21 cellular contexts compared by ENCODE assay signal in genomic region chr20:32943490-32944052, GRCh38.
DNase-seq lines count a peak whose midpoint lies in the region; ATAC-seq and TF ChIP-seq lines count a peak whose summit lies in the region.
"Had no signal": no experiment of that assay in that cellular context is flagged by ENCODE, and none has a peak within 500 bp of the region (broad histone marks: within the 10 kb centered on the region; RNA-seq: fewer than 3 reads in every experiment).

No MANE protein-coding gene starts in this region.

- H2BK120ac ChIP-seq in trophoblast cell (ENCODE audit: insufficient read depth, low read length, poor library complexity): no peak overlapping the region

- H3K4ac ChIP-seq in trophoblast cell (ENCODE audit: low read depth, low read length): no peak overlapping the region

- H2BK5ac ChIP-seq in trophoblast cell (ENCODE audit: low read depth, low read length, poor library complexity): no peak overlapping the region

- H3K36me3 ChIP-seq in RWPE2 (ENCODE audit: low read depth) (no peaks in the 10 kb centered on the region), endodermal cell (ENCODE audit: control insufficient read depth, insufficient read depth, low read length) (no peaks in the 10 kb centered on the region), trophoblast cell (ENCODE audit: control insufficient read depth in 1 of 2, insufficient read depth in 2 of 2, low read length in 2 of 2) (no peaks in the 10 kb centered on the region)
- H3K36me3 ChIP-seq: BLaER1 had no signal

- H3K27ac ChIP-seq in RWPE2 (ENCODE audit: poor library complexity, severe bottlenecking) (no peak overlapping the region), endodermal cell (ENCODE audit: low read depth, low read length) (no peak overlapping the region), trophoblast cell (ENCODE audit: low read depth, low read length) (no peak overlapping the region), dorsolateral prefrontal cortex (no peak overlapping the region)
- H3K27ac ChIP-seq: 22Rv1, A549, BLaER1, HL-60 had no signal

- H2AK5ac ChIP-seq in trophoblast cell (ENCODE audit: low read length): no peak overlapping the region

- no peak overlapping the region for H3K18ac ChIP-seq in trophoblast cell (ENCODE audit: low read length)

- no peaks in the 10 kb centered on the region for H3K79me2 ChIP-seq in trophoblast cell (ENCODE audit: control insufficient read depth, insufficient read depth, low read length, poor library complexity)

- H3K9me3 Mint-ChIP-seq in endodermal cell: peaks cover 7% of the 10 kb centered on the region
- H3K9me3 Mint-ChIP-seq: HFFc6 had no signal

- no peak overlapping the region for H4K8ac ChIP-seq in trophoblast cell (ENCODE audit: low read depth, low read length)

- no peak overlapping the region for H2BK12ac ChIP-seq in trophoblast cell (ENCODE audit: low read length)

- no peak overlapping the region for H3K14ac ChIP-seq in trophoblast cell (ENCODE audit: low read length)

- H3K79me1 ChIP-seq in trophoblast cell (ENCODE audit: low read length): no peaks in the 10 kb centered on the region

- H3K4me2 ChIP-seq in trophoblast cell (ENCODE audit: low read length): no peak overlapping the region
- H3K4me2 ChIP-seq: A549, BLaER1 had no signal

- ATAC-seq in RWPE2 (ENCODE audit: low read depth) (peak; percentile 24; the same call in 1 of the 3 replicates), GM21381 (IDR thresholded peaks at IDR 0.05; ENCODE audit: unreplicated experiment) (no peak)
- ATAC-seq: A549, HCT116 had no signal

- H3K9me3 ChIP-seq in RWPE2 (ENCODE audit: severe bottlenecking) (no peaks in the 10 kb centered on the region), endodermal cell (ENCODE audit: control insufficient read depth, low read length) (peaks cover 12% of the 10 kb centered on the region), trophoblast cell (ENCODE audit: insufficient read depth, low read depth, low read length) (no peaks in the 10 kb centered on the region)
- H3K9me3 ChIP-seq: A549 had no signal

- H3K27me3 ChIP-seq in RWPE2 (ENCODE audit: insufficient read depth, poor library complexity, severe bottlenecking): peaks cover 65% of the 10 kb centered on the region
- no peaks in the 10 kb centered on the region for H3K27me3 ChIP-seq in endodermal cell (ENCODE audit: control insufficient read depth, insufficient read depth, low read length, poor library complexity, severe bottlenecking)
- no peaks in the 10 kb centered on the region for H3K27me3 ChIP-seq in trophoblast cell (ENCODE audit: insufficient read depth, low read length)
- H3K27me3 ChIP-seq in dorsolateral prefrontal cortex: no peaks in the 10 kb centered on the region
- H3K27me3 ChIP-seq: BLaER1 had no signal

- H3K4me3 ChIP-seq in RWPE2 (ENCODE audit: severe bottlenecking): no peak overlapping the region
- H3K4me3 ChIP-seq in endodermal cell (ENCODE audit: low read length): no peak overlapping the region
- peak overlapping the region; percentile 20 for H3K4me3 ChIP-seq in trophoblast cell (ENCODE audit: low read depth, low read length)
- H3K4me3 ChIP-seq in dorsolateral prefrontal cortex: no peak overlapping the region
- H3K4me3 ChIP-seq: A549, BLaER1 had no signal

- H3K4me1 ChIP-seq in RWPE2 (ENCODE audit: insufficient read depth, poor library complexity, severe bottlenecking) (no peaks in the 10 kb centered on the region), endodermal cell (ENCODE audit: control insufficient read depth, insufficient read depth, low read length) (no peaks in the 10 kb centered on the region), trophoblast cell (ENCODE audit: control insufficient read depth in 1 of 2, insufficient read depth in 2 of 2, low read length in 2 of 2) (peaks cover 3% of the 10 kb centered on the region in 2 experiments)
- H3K4me1 ChIP-seq: A549, BLaER1 had no signal

- H3K27ac Mint-ChIP-seq in endodermal cell: no peak overlapping the region
- H3K27ac Mint-ChIP-seq: CD14-positive monocyte; CD4-positive, alpha-beta memory T cell; HFFc6 had no signal

- peak; percentile 34 for DNase-seq in activated CD8-positive, alpha-beta memory T cell treated with anti-CD3 and anti-CD28 coated beads, Interleukin-2, amount 50 U/mL, for 48 hours
- DNase-seq in activated CD8-positive, alpha-beta memory T cell treated with anti-CD3 and anti-CD28 coated beads for 24 hours: no peak
- DNase-seq in RWPE2 (ENCODE audit: low spot score) (peak; percentile 62), endodermal cell (no peak), trophoblast cell (no peak), dorsolateral prefrontal cortex (no peak), NAMALWA (ENCODE audit: low spot score) (no peak)
- DNase-seq: AML-193; CD4-positive, alpha-beta memory T cell; DMS153; DMS79; GDM1; HFFc6; IMR-90 had no signal

- peaks cover 15% of the 10 kb centered on the region for H3K4me1 Mint-ChIP-seq in endodermal cell

- no peak overlapping the region for H3K23ac ChIP-seq in trophoblast cell (ENCODE audit: low read length)

- H3K4me3 Mint-ChIP-seq in endodermal cell: no peak overlapping the region
- H3K4me3 Mint-ChIP-seq: CD14-positive monocyte; CD4-positive, alpha-beta memory T cell; HFFc6 had no signal

- TF ChIP-seq CTCF in RWPE2 (IDR thresholded peaks at IDR 0.05; ENCODE audit: poor library complexity, severe bottlenecking) (no peak), endodermal cell (conservative IDR thresholded peaks at IDR 0.05) (peak; percentile 44), dorsolateral prefrontal cortex (IDR thresholded peaks at IDR 0.05 in 54 of 56, conservative IDR thresholded peaks at IDR 0.05 in 2 of 56; ENCODE audit: low read depth in 1 of 56, partially characterized antibody in 56 of 56) (no peak)

- H3K9ac ChIP-seq in endodermal cell (ENCODE audit: extremely low read depth, low read length, poor library complexity, severe bottlenecking) (no peak overlapping the region), trophoblast cell (ENCODE audit: low read length) (peak overlapping the region; percentile 13)
- H3K9ac ChIP-seq: BLaER1 had no signal

- no peak overlapping the region for H2AFZ ChIP-seq in trophoblast cell (ENCODE audit: insufficient read depth, low read length, poor library complexity)

- 94 to 96% methylated on average over 4 to 7 of the region's 7 CpGs for WGBS in endodermal cell (ENCODE audit: insufficient coverage in 1 of 2, insufficient read length in 1 of 2), 2 experiments
- WGBS in trophoblast cell (ENCODE audit: extremely low coverage, insufficient coverage, insufficient read length): 100% methylated on average over 1 of the region's 7 CpGs

- no peak overlapping the region for H4K12ac ChIP-seq in trophoblast cell (ENCODE audit: low read depth, low read length)

- H4K91ac ChIP-seq in trophoblast cell (ENCODE audit: low read depth, low read length): no peak overlapping the region

- H3K36me3 Mint-ChIP-seq in endodermal cell (ENCODE audit: low read depth): no peaks in the 10 kb centered on the region
- H3K36me3 Mint-ChIP-seq: CD14-positive monocyte had no signal

- H3K27me3 Mint-ChIP-seq in endodermal cell (ENCODE audit: insufficient read depth): peaks cover 8% of the 10 kb centered on the region
- H3K27me3 Mint-ChIP-seq: CD4-positive, alpha-beta memory T cell had no signal

- intact Hi-C loops in dorsolateral prefrontal cortex (cut with DNase I): no loop called here

Comparison
In these comparisons a context has a peak if more than half of its experiments do, and no peak if none do; other contexts are left out.
1. DNase-seq: peak in activated CD8-positive, alpha-beta memory T cell treated with anti-CD3 and anti-CD28 coated beads, Interleukin-2, amount 50 U/mL, for 48 hours (single experiment) and RWPE2 (single experiment); none in activated CD8-positive, alpha-beta memory T cell treated with anti-CD3 and anti-CD28 coated beads for 24 hours (single experiment), endodermal cell (single experiment), trophoblast cell (0 of 2), dorsolateral prefrontal cortex (0 of 10) and NAMALWA (single experiment).